Comparison of ENCODE assay signal across 21 cellular contexts in the genomic region with DNA sequence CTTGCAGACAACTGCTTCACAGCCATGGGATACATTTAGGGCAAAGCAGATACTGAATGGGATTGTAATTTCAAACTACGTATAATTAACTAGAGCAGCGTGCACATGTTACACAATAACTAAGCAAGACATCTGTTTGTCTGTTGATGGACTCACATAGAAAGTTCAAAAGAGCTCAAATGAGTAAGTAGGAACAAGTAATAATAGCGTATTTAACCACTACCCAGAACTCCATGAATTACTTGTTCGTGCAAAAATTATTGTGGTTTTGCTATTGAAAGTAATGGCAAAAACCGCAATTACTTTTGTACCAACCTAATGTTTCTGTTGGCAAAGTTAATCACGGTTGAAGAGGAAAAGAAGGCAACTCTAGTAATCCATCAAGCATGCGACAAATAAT.
"Had no signal": no experiment of that assay in that cellular context is flagged by ENCODE, and none has a peak within 500 bp of the region (broad histone marks: within the 10 kb centered on the region; RNA-seq: fewer than 3 reads in every experiment).

No MANE protein-coding gene starts in this region.

- ATAC-seq: activated CD4-positive, CD25-positive, alpha-beta regulatory T cell treated with anti-CD3 and anti-CD28 coated beads, Interleukin-2, amount 50 U/mL, for 24 hours; esophagus mucosa; gastroesophageal sphincter; left ventricle myocardium superior; naive thymus-derived CD8-positive, alpha-beta T cell had no signal

- DNase-seq: activated CD4-positive, alpha-beta memory T cell treated with anti-CD3 and anti-CD28 coated beads, Interleukin-2, amount 10 ng/mL, durations not matched to agents 7 days and 5 days; activated CD4-positive, alpha-beta T cell treated with anti-CD3 and anti-CD28 coated beads, Interleukin-2, amount 10 ng/mL, durations not matched to agents 24 days and 14 days; activated gamma-delta T cell; activated naive CD4-positive, alpha-beta T cell treated with anti-CD3 and anti-CD28 coated beads, Interleukin-2, amount 50 U/mL, for 16 hours; aorta; brain microvascular endothelial cell; caudate nucleus; dermis blood vessel endothelial cell; effector CD8-positive, alpha-beta T cell; head of caudate nucleus; hypothalamus; left ventricle myocardium superior; mammary epithelial cell; naive thymus-derived CD8-positive, alpha-beta T cell; ovary; spleen; stimulated activated CD4-positive, alpha-beta T cell treated with anti-CD3 and anti-CD28 coated beads, Interleukin-4, amount 100 ng/mL, for 1 hour; stimulated activated naive CD4-positive, alpha-beta T cell treated with Interleukin-2 at 50 U/mL for 16 hours had no signal
